Comparison of ENCODE assay signal across 1 cellular context in the genomic region with DNA sequence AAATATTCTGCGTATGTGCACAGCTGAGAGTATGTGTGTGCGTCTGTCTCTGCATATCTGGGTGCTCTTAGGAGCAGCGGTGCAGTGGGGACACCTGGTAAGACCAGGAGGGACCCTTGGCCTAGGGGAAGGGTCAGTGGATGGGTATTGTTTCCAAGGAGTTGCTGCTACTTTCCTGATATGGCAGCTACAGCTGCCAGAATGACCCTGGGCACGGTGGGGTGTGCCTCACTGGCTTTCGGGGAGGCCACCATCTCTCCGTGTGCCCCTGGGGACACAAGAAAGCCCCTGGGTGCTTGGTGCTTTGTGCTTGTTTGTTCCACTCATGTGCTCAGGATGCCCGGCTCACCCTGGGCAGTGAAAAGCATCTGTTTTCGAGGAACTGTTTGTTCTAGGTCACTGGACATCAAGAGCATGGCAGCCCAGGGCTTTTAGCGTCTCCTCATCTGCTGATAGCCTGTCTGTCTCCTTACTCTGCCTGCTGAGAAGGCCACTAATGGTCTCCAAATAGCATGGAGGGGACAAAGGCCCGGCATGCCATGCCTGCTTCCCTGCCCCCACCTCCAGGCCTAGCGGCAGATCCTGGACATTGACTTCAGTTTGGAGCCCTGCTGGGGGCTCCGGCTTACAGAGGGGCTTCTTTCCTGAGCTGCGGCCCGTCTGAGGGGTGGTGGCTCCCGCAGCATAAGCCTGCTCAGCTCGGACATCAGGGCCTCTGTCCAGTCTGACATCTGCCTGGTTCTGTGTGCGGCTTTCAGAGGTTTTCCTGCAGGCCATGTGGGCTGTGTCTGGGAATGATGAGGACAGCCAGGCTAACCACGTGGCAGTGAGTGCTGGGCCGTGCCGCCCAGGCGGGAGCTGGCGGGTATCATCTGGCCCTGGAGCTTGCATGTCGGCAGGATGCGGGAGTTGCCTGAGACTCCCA.
TF ChIP-seq lines count a peak whose summit lies in the region.

No MANE protein-coding gene starts in this region.

TF ChIP-seq in H1, 55 proteins besides CTCF, POLR2A, EP300 and RAD21:
- TF ChIP-seq, protein P1, sequence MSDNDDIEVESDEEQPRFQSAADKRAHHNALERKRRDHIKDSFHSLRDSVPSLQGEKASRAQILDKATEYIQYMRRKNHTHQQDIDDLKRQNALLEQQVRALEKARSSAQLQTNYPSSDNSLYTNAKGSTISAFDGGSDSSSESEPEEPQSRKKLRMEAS (IDR thresholded peaks at IDR 0.05): peak; percentile 69
- TF ChIP-seq BCL11A (IDR thresholded peaks at IDR 0.05; ENCODE audit: low read depth in 2 of 2, low read length in 2 of 2): no peak
TF ChIP-seq in H1: peak in this region for 1.
